Comparison of ENCODE assay signal across 18 cellular contexts in genomic region chr1:45828841-45829240, GRCh38. TPM values are rescaled to one million over a fixed set of nuclear protein-coding genes. Genes with fewer than 3 reads are reported as not detected.
DNase-seq lines count a peak whose midpoint lies in the region; ATAC-seq and TF ChIP-seq lines count a peak whose summit lies in the region.
"Had no signal": no experiment of that assay in that cellular context is flagged by ENCODE, and none has a peak within 500 bp of the region (broad histone marks: within the 10 kb centered on the region; RNA-seq: fewer than 3 reads in every experiment).

No MANE protein-coding gene starts in this region.

- no peak overlapping the region for H2AFZ ChIP-seq in PC-3 (ENCODE audit: low read length)

- no peak overlapping the region for H3K9ac ChIP-seq in PC-3 (ENCODE audit: low read length)
- H3K9ac ChIP-seq: BLaER1 treated with 17β-estradiol and CSF1 and Interleukin-3, amounts not matched to agents 10 nM and 100 nM had no signal

- in situ Hi-C loops in SK-MEL-5 (cut with HindIII; ENCODE audit: low pct_unique_long_range_greater_than_20kb, low sequenced_read_pairs), result no loop called here

- ATAC-seq in GM21723 (IDR thresholded peaks at IDR 0.05; ENCODE audit: unreplicated experiment), result no peak
- ATAC-seq in PC-3, result no peak
- ATAC-seq: A549, GM12878 had no signal

- H3K4me1 ChIP-seq in PC-3 (ENCODE audit: insufficient read depth, low read length), result no peaks in the 10 kb centered on the region
- H3K4me1 ChIP-seq: BLaER1 treated with 17β-estradiol and CSF1 and Interleukin-3, amounts not matched to agents 10 nM and 100 nM; Caco-2 had no signal

- peaks cover 8% of the 10 kb centered on the region for H3K36me3 ChIP-seq in PC-3 (ENCODE audit: low read depth, low read length)

- no peaks in the 10 kb centered on the region for H3K9me3 ChIP-seq in PC-3 (ENCODE audit: low read length)
- H3K9me3 ChIP-seq: A549; BLaER1 treated with 17β-estradiol and CSF1 and Interleukin-3, amounts not matched to agents 10 nM and 100 nM; Caco-2 had no signal

- no TSS peak for BruUV-seq in PC-3 (replicated peaks; lab: Mats Ljungman, UMichigan)

- DNase-seq in NCI-H526 (lab: John Stamatoyannopoulos, UW) (peak; percentile 29 to 40), NCI-H526 treated with DMSO at 0.1 percent for 48 hours (lab: John Stamatoyannopoulos, UW) (no peak), SK-MEL-5 (ENCODE audit: low read depth, low spot score) (peak; percentile 58), PC-3 (no peak)
- DNase-seq: AML-193; Caco-2; Calu3; CD4-positive, alpha-beta memory T cell; CD8-positive, alpha-beta memory T cell; DMS79 treated with DMSO at 0.1 percent for 48 hours; EL; GDM1 had no signal

- CTCF ChIA-PET in PC-3 (lab: Charles Lee), result no interaction called here

- no peak for TF ChIP-seq CTCF in PC-3 (conservative IDR thresholded peaks at IDR 0.05; ENCODE audit: low read depth, low read length)

- no peaks in the 10 kb centered on the region for H3K27me3 ChIP-seq in PC-3 (ENCODE audit: low read length)
- H3K27me3 ChIP-seq: BLaER1 treated with 17β-estradiol and CSF1 and Interleukin-3, amounts not matched to agents 10 nM and 100 nM had no signal

- H3K79me2 ChIP-seq in PC-3 (ENCODE audit: low read length), result peaks cover 4% of the 10 kb centered on the region; the same call in 1 of the 2 replicates

- H3F3A ChIP-seq in PC-3 (ENCODE audit: low read length, unreplicated experiment), result no peaks in the 10 kb centered on the region

- POLR2A ChIA-PET in PC-3 (lab: Charles Lee; ENCODE audit: unreplicated experiment), result no interaction called here

- H3K9me2 ChIP-seq in PC-3 (replicated peaks; ENCODE audit: low read length), result no peaks in the 10 kb centered on the region

- H3K4me3 ChIP-seq in PC-3 (ENCODE audit: low read length), result no peak overlapping the region
- H3K4me3 ChIP-seq: A549; BLaER1 treated with 17β-estradiol and CSF1 and Interleukin-3, amounts not matched to agents 10 nM and 100 nM; GM12878 had no signal

- intact Hi-C loops in PC-3 (cut with micrococcal nuclease), result no loop called here

- no peak overlapping the region for H3K27ac ChIP-seq in PC-3 (ENCODE audit: low read length)
- H3K27ac ChIP-seq: 22Rv1; A549; BLaER1 treated with 17β-estradiol and CSF1 and Interleukin-3, amounts not matched to agents 10 nM and 100 nM; C4-2B had no signal

- H4K20me1 ChIP-seq in PC-3 (ENCODE audit: low read length), result no peaks in the 10 kb centered on the region
- H4K20me1 ChIP-seq: BLaER1 treated with 17β-estradiol and CSF1 and Interleukin-3, amounts not matched to agents 10 nM and 100 nM had no signal

- no peak overlapping the region for H3K4me2 ChIP-seq in PC-3 (ENCODE audit: low read length)
- H3K4me2 ChIP-seq: A549; BLaER1 treated with 17β-estradiol and CSF1 and Interleukin-3, amounts not matched to agents 10 nM and 100 nM had no signal

RNA-seq across cellular contexts. Expression of gene MAST2, which starts 25.4 kb away (rescaled TPM):
- 7.2 and 9.9 TPM in 2 replicates for total RNA-seq in SK-MEL-5 (2014; rRNA removed; shearing (Covaris generic))
- 21.3 and 27.5 TPM in 2 replicates for polyA plus RNA-seq in SK-MEL-5 (2015; cell fraction: cytosol; rRNA removed)
- 156 and 190 TPM in 2 replicates for polyA plus RNA-seq in SK-MEL-5 (2015; cell fraction: nucleus; rRNA removed)
- total RNA-seq in PC-3 (2014; rRNA removed), result 29.3 and 33.7 TPM in 2 replicates

Comparison
In these comparisons a context has a peak if more than half of its experiments do, and no peak if none do; other contexts are left out.
1. DNase-seq: peak in NCI-H526 (2 of 2) and SK-MEL-5 (single experiment); none in NCI-H526 treated with DMSO at 0.1 percent for 48 hours (single experiment) and PC-3 (single experiment).